8 cellular contexts compared by ENCODE assay signal in genomic region chr12:120903818-120904773, GRCh38. TPM values are rescaled to one million over a fixed set of nuclear protein-coding genes. Genes with fewer than 3 reads are reported as not detected.
DNase-seq lines count a peak whose midpoint lies in the region; ATAC-seq lines count a peak whose summit lies in the region.

SPPL3 (minus strand) TSS chr12:120904358; CDS start chr12:120903867, 491 bp downstream.

- H3K27ac ChIP-seq in HUES48 (ENCODE audit: low read depth, low read length): peak within 1 kb of the TSS; percentile 68

- H3K27me3 ChIP-seq in HUES48 (ENCODE audit: control insufficient read depth, insufficient read depth, low read length) (no peaks in the 10 kb centered on the region), endocrine pancreas (ENCODE audit: control insufficient read depth, insufficient read depth, low read length) (no peaks in the 10 kb centered on the region)

- H3K36me3 ChIP-seq in HUES48 (ENCODE audit: control insufficient read depth, insufficient read depth, low read length) (peaks cover 5% of the 10 kb centered on the region; the same call in 1 of the 2 replicates), endocrine pancreas (ENCODE audit: control insufficient read depth, insufficient read depth, low read length) (no peaks in the 10 kb centered on the region)

- 0 out of 2 replicates have a peak, but pooled peaks cover 6% of the 10 kb centered on the region for H3K4me1 ChIP-seq in HUES48 (ENCODE audit: control insufficient read depth, insufficient read depth, low read length)
- peaks cover 12% of the 10 kb centered on the region for H3K4me1 ChIP-seq in endocrine pancreas (ENCODE audit: control insufficient read depth, insufficient read depth, low read length)

- peak within 1 kb of the TSS; percentile 88 for H3K9ac ChIP-seq in HUES48 (ENCODE audit: low read depth, low read length)
- peak within 1 kb of the TSS; percentile 82 for H3K9ac ChIP-seq in endocrine pancreas (ENCODE audit: control insufficient read depth, insufficient read depth, low read length)

- H3K4me3 ChIP-seq in HUES48 (ENCODE audit: low read depth, low read length) (peak within 1 kb of the TSS; percentile 98), endocrine pancreas (ENCODE audit: control insufficient read depth, insufficient read depth, low read length) (peak within 1 kb of the TSS; percentile 56)

- H3K9me3 ChIP-seq in HUES48 (ENCODE audit: control insufficient read depth, insufficient read depth, low read length) (no peaks in the 10 kb centered on the region), endocrine pancreas (ENCODE audit: control insufficient read depth, low read length) (no peaks in the 10 kb centered on the region)

- ATAC-seq in GM21390 (IDR thresholded peaks at IDR 0.05; ENCODE audit: unreplicated experiment): peak; percentile 64

- DNase-seq in COR-L47 (lab: John Stamatoyannopoulos, UW) (peak; percentile 94), NOMO-1 treated with DMSO at 0.1 percent for 48 hours (lab: John Stamatoyannopoulos, UW; ENCODE audit: unreplicated experiment) (peak; percentile 84), mesenteric fat pad (ENCODE audit: low spot score) (peak; percentile 96)
- peak; percentile 62 for DNase-seq in activated CD8-positive, alpha-beta memory T cell treated with anti-CD3 and anti-CD28 coated beads, Interleukin-2, amount 50 U/mL, for 1 hour (ENCODE audit: extremely low read depth)
- peak; percentile 92 for DNase-seq in stimulated activated CD8-positive, alpha-beta memory T cell treated with anti-CD3 and anti-CD28 coated beads, Interleukin-12 subunit alpha, Interleukin-12 subunit beta, amount 100 ng/mL, for 4 hours (ENCODE audit: low read depth)

RNA-seq across cellular contexts. Expression of gene SPPL3, which starts in this region (rescaled TPM):
- 43.0 TPM for total RNA-seq in mesenteric fat pad

Comparison
In these comparisons a context has a peak if more than half of its experiments do, and no peak if none do; other contexts are left out.
1. Peak in every context shown above with its lines: DNase-seq, ATAC-seq, H3K4me3 ChIP-seq and H3K27ac ChIP-seq.